15 cellular contexts compared by ENCODE assay signal in the genomic region with DNA sequence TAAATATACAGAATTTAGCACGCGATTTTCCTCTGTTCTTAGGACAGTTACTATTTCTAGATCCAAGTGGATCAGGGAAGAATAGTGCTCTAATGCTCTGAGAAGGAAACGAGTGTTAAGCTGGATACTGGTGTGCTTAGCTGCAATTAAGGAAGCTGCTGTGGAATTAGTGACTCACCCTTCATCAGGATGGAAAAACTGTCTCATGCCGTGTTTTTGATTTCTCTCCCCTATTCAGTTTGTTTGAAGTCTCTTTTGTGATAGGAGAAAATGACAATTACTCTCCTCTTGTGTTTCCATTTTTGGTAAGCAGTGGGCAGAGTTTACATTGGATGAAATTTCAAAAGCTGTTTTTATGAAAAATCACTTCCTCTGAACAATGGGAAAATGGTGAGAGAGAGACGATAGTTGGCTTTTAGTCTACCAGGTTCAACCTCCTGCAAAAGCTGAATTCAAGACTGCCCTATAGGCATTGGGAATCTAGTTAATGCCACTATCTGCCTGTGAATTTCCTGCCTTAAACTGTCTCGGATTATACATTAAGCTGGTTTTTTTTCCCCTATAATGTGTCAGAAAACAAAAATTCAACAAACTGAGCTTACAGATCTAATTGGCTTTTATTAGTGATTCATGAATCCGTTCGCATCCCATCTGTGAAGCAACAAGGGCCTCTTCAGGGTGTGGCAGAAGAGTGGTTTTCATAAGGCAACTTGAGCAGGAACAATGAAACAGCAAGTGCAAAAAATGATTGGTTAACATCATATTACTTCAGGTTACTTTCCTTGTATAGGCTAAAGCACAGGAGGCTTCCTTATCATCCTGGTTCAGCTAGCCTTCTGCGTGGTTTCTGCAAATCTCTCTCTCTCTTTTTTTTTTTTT.
DNase-seq lines count a peak whose midpoint lies in the region; ATAC-seq and TF ChIP-seq lines count a peak whose summit lies in the region.
"Had no signal": no experiment of that assay in that cellular context is flagged by ENCODE, and none has a peak within 500 bp of the region (broad histone marks: within the 10 kb centered on the region; RNA-seq: fewer than 3 reads in every experiment).

No MANE protein-coding gene starts in this region.

- peaks cover 0 to 15% (median 6%) of the 10 kb centered on the region in 9 donors for H3K4me1 ChIP-seq in heart right ventricle
- H3K4me1 ChIP-seq in right atrium auricular region, result no peaks in the 10 kb centered on the region
- no peaks in the 10 kb centered on the region for H3K4me1 ChIP-seq in upper lobe of right lung

- intact Hi-C loops in heart right ventricle (cut with DNase I), result no loop called here
- intact Hi-C loops in upper lobe of right lung (cut with DNase I), result no loop called here

- ATAC-seq in heart right ventricle, result peak in 5 of 8 donors; percentile 46 to 88 (median 64)
- ATAC-seq in HG03196 (IDR thresholded peaks at IDR 0.05; ENCODE audit: unreplicated experiment), result no peak
- no peak for ATAC-seq in upper lobe of right lung
- ATAC-seq: GM12878; naive thymus-derived CD8-positive, alpha-beta T cell had no signal

- H3K27ac ChIP-seq in heart right ventricle, result peak overlapping the region in 1 of 10 donors; percentile 52
- H3K27ac ChIP-seq in right atrium auricular region, result no peak overlapping the region
- no peak overlapping the region for H3K27ac ChIP-seq in upper lobe of right lung
- H3K27ac ChIP-seq: cardiac muscle cell had no signal

- H3K4me3 ChIP-seq in heart right ventricle (no peak overlapping the region), right atrium auricular region (no peak overlapping the region), choroid plexus epithelial cell (ENCODE audit: low read depth, low read length) (no peak overlapping the region), upper lobe of right lung (no peak overlapping the region)
- H3K4me3 ChIP-seq: cardiac muscle cell, GM12878, heart left ventricle had no signal

- TF ChIP-seq CTCF in heart right ventricle (IDR thresholded peaks at IDR 0.05) (no peak), right atrium auricular region (IDR thresholded peaks at IDR 0.05) (no peak), choroid plexus epithelial cell (conservative IDR thresholded peaks at IDR 0.05; ENCODE audit: low read depth, low read length) (no peak), upper lobe of right lung (IDR thresholded peaks at IDR 0.05) (no peak)

- H3K36me3 ChIP-seq in heart right ventricle, result no peaks in the 10 kb centered on the region
- no peaks in the 10 kb centered on the region for H3K36me3 ChIP-seq in right atrium auricular region
- no peaks in the 10 kb centered on the region for H3K36me3 ChIP-seq in upper lobe of right lung
- H3K36me3 ChIP-seq: cardiac muscle cell, heart left ventricle had no signal

- DNase-seq in heart right ventricle, result no peak
- no peak for DNase-seq in right atrium auricular region (ENCODE audit: low spot score)
- DNase-seq in NCI-H2227 treated with DMSO at 0.1 percent for 48 hours (lab: John Stamatoyannopoulos, UW), result peak; percentile 25
- peak; percentile 31 for DNase-seq in choroid plexus epithelial cell (ENCODE audit: low read depth)
- peak; percentile 91 for DNase-seq in pulmonary artery endothelial cell (ENCODE audit: low read depth, low spot score)
- no peak for DNase-seq in effector CD8-positive, alpha-beta T cell (lab: John Stamatoyannopoulos, UW)
- DNase-seq in upper lobe of right lung, result no peak
- DNase-seq: activated CD4-positive, alpha-beta memory T cell treated with anti-CD3 and anti-CD28 coated beads for 36 hours; CD8-positive, alpha-beta memory T cell; MM.1S; naive thymus-derived CD8-positive, alpha-beta T cell had no signal

- 65 to 71% methylated on average over 9 of the region's 9 CpGs for WGBS in heart right ventricle, 2 donors

- H3K27me3 ChIP-seq in heart right ventricle (no peaks in the 10 kb centered on the region), right atrium auricular region (no peaks in the 10 kb centered on the region), upper lobe of right lung (no peaks in the 10 kb centered on the region)
- H3K27me3 ChIP-seq: cardiac muscle cell, heart left ventricle had no signal

- H3K9me3 ChIP-seq in heart right ventricle (peaks cover 0 to 3% (median 0%) of the 10 kb centered on the region in 11 donors), right atrium auricular region (peaks cover 0 to 4% of the 10 kb centered on the region in 2 donors), upper lobe of right lung (no peaks in the 10 kb centered on the region)
- H3K9me3 ChIP-seq: heart left ventricle had no signal

Comparison
In these comparisons a context has a peak if more than half of its experiments do, and no peak if none do; other contexts are left out.
1. ATAC-seq: peak in heart right ventricle (5 of 8); none in HG03196 (single experiment) and upper lobe of right lung (single experiment).
2. DNase-seq: peak in NCI-H2227 treated with DMSO at 0.1 percent for 48 hours (single experiment), choroid plexus epithelial cell (single experiment) and pulmonary artery endothelial cell (single experiment); none in heart right ventricle (0 of 2), right atrium auricular region (single experiment), effector CD8-positive, alpha-beta T cell (single experiment) and upper lobe of right lung (single experiment).